Comparison of ENCODE assay signal across 10 cellular contexts in genomic region chr6:156699017-156699421, GRCh38.
DNase-seq lines count a peak whose midpoint lies in the region; ATAC-seq and TF ChIP-seq lines count a peak whose summit lies in the region.
"Had no signal": no experiment of that assay in that cellular context is flagged by ENCODE, and none has a peak within 500 bp of the region (broad histone marks: within the 10 kb centered on the region; RNA-seq: fewer than 3 reads in every experiment).

No MANE protein-coding gene starts in this region.

- CTCF ChIA-PET in RWPE1 (lab: Yijun Ruan, JAX), result no interaction called here

- no peaks in the 10 kb centered on the region for H3K9me3 ChIP-seq in HAP-1

- no peaks in the 10 kb centered on the region for H3K36me3 ChIP-seq in HAP-1 (replicated peaks)

- in situ Hi-C loops in HAP-1 (cut with MboI; ENCODE audit: low sequenced_read_pairs), result no loop called here

- no peak overlapping the region for H3K4me3 ChIP-seq in HAP-1

- TF ChIP-seq CTCF in RWPE1 (conservative IDR thresholded peaks at IDR 0.05; ENCODE audit: low read depth), result no peak

- H3K4me1 ChIP-seq in HAP-1, result no peaks in the 10 kb centered on the region

- peak; percentile 78 for DNase-seq in RWPE1 (ENCODE audit: low spot score)
- DNase-seq in non-pigmented ciliary epithelial cell (ENCODE audit: low read depth), result peak; percentile 58
- no peak for DNase-seq in NCI-H1436 (lab: John Stamatoyannopoulos, UW)
- no peak for DNase-seq in HAP-1 (ENCODE audit: low spot score in 2 of 2)
- no peak for DNase-seq in dedifferentiated amniotic fluid mesenchymal stem cell (ENCODE audit: extremely low spot score)
- no peak for DNase-seq in GF-D8 (lab: John Stamatoyannopoulos, UW)
- DNase-seq: amniotic stem cell had no signal

- POLR2A ChIA-PET in RWPE1 (lab: Yijun Ruan, JAX; ENCODE audit: low non-redundant PET), result no interaction called here

- ATAC-seq in GM19035 (IDR thresholded peaks at IDR 0.05; ENCODE audit: unreplicated experiment) (peak; percentile 33), HG03039 (IDR thresholded peaks at IDR 0.05; ENCODE audit: unreplicated experiment) (peak; percentile 40)
- ATAC-seq: sciatic nerve had no signal

- H3K27ac ChIP-seq in RWPE1, result no peak overlapping the region

- peaks cover 5% of the 10 kb centered on the region for H3K27me3 ChIP-seq in HAP-1 (ENCODE audit: low read depth)

Comparison
In these comparisons a context has a peak if more than half of its experiments do, and no peak if none do; other contexts are left out.
1. DNase-seq: peak in RWPE1 (single experiment) and non-pigmented ciliary epithelial cell (single experiment); none in NCI-H1436 (single experiment), HAP-1 (0 of 2), dedifferentiated amniotic fluid mesenchymal stem cell (single experiment) and GF-D8 (single experiment).